Comparison of ENCODE assay signal across 8 cellular contexts in genomic region chr6:142884214-142885035, GRCh38.
DNase-seq lines count a peak whose midpoint lies in the region; ATAC-seq and TF ChIP-seq lines count a peak whose summit lies in the region.

No MANE protein-coding gene starts in this region.

- peak overlapping the region; percentile 93 for H3K4me3 Mint-ChIP-seq in activated naive CD4-positive, alpha-beta T cell treated with anti-CD3 and anti-CD28 coated beads, Interleukin-2, amount 50 U/mL, for 24 hours
- H3K4me3 Mint-ChIP-seq in activated naive CD8-positive, alpha-beta T cell treated with anti-CD3 and anti-CD28 coated beads, Interleukin-2, amount 50 U/mL, for 24 hours, result peak overlapping the region; percentile 84

- H3K36me3 ChIP-seq in tibial nerve, result no peaks in the 10 kb centered on the region

- H3K4me1 ChIP-seq in tibial nerve, result peaks cover 0 to 44% (median 27%) of the 10 kb centered on the region in 4 donors

- peak overlapping the region in 3 of 4 donors; percentile 26 to 79 (median 74) for H3K27ac ChIP-seq in tibial nerve

- H3K9me3 Mint-ChIP-seq in activated naive CD4-positive, alpha-beta T cell treated with anti-CD3 and anti-CD28 coated beads, Interleukin-2, amount 50 U/mL, for 24 hours, result peaks cover 12% of the 10 kb centered on the region
- H3K9me3 Mint-ChIP-seq in activated naive CD8-positive, alpha-beta T cell treated with anti-CD3 and anti-CD28 coated beads, Interleukin-2, amount 50 U/mL, for 24 hours, result peaks cover 4% of the 10 kb centered on the region

- H3K27ac Mint-ChIP-seq in activated naive CD4-positive, alpha-beta T cell treated with anti-CD3 and anti-CD28 coated beads, Interleukin-2, amount 50 U/mL, for 24 hours, result peak overlapping the region; percentile 100
- H3K27ac Mint-ChIP-seq in activated naive CD8-positive, alpha-beta T cell treated with anti-CD3 and anti-CD28 coated beads, Interleukin-2, amount 50 U/mL, for 24 hours, result peak overlapping the region; percentile 94

- no peak for ATAC-seq in activated naive CD8-positive, alpha-beta T cell treated with anti-CD3 and anti-CD28 coated beads, Interleukin-2, amount 50 U/mL, for 24 hours
- no peak for ATAC-seq in HG02852 (IDR thresholded peaks at IDR 0.05; ENCODE audit: unreplicated experiment)

- H3K4me3 ChIP-seq in tibial nerve, result peak overlapping the region in 3 of 4 donors; percentile 15 to 41 (median 22)

- peaks cover 31% of the 10 kb centered on the region for H3K36me3 Mint-ChIP-seq in activated naive CD4-positive, alpha-beta T cell treated with anti-CD3 and anti-CD28 coated beads, Interleukin-2, amount 50 U/mL, for 24 hours
- peaks cover 35% of the 10 kb centered on the region for H3K36me3 Mint-ChIP-seq in activated naive CD8-positive, alpha-beta T cell treated with anti-CD3 and anti-CD28 coated beads, Interleukin-2, amount 50 U/mL, for 24 hours (ENCODE audit: low read depth)

- WGBS in tibial nerve, 2 donors, result 63 to 68% methylated on average over 8 of the region's 8 CpGs

- H3K4me1 Mint-ChIP-seq in activated naive CD4-positive, alpha-beta T cell treated with anti-CD3 and anti-CD28 coated beads, Interleukin-2, amount 50 U/mL, for 24 hours, result peaks cover 91% of the 10 kb centered on the region
- peaks cover 96% of the 10 kb centered on the region for H3K4me1 Mint-ChIP-seq in activated naive CD8-positive, alpha-beta T cell treated with anti-CD3 and anti-CD28 coated beads, Interleukin-2, amount 50 U/mL, for 24 hours

- no peak for TF ChIP-seq CTCF in tibial nerve (IDR thresholded peaks at IDR 0.05)

- H3K27me3 Mint-ChIP-seq in activated naive CD4-positive, alpha-beta T cell treated with anti-CD3 and anti-CD28 coated beads, Interleukin-2, amount 50 U/mL, for 24 hours, result no peaks in the 10 kb centered on the region
- no peaks in the 10 kb centered on the region for H3K27me3 Mint-ChIP-seq in activated naive CD8-positive, alpha-beta T cell treated with anti-CD3 and anti-CD28 coated beads, Interleukin-2, amount 50 U/mL, for 24 hours

- no peak for DNase-seq in activated naive CD4-positive, alpha-beta T cell treated with anti-CD3 and anti-CD28 coated beads, Interleukin-2, amount 50 U/mL, for 16 hours
- DNase-seq in activated naive CD8-positive, alpha-beta T cell treated with anti-CD3 and anti-CD28 coated beads, Interleukin-2, amount 50 U/mL, for 24 hours, result no peak
- DNase-seq in kidney glomerular epithelial cell (lab: John Stamatoyannopoulos, UW), result peak; percentile 46
- DNase-seq in tibial nerve (ENCODE audit: low spot score in 2 of 2), result no peak
- no peak for DNase-seq in NCI-H2029 treated with DMSO at 0.1 percent for 48 hours (lab: John Stamatoyannopoulos, UW)
- no peak for DNase-seq in NOMO-1 (lab: John Stamatoyannopoulos, UW; ENCODE audit: unreplicated experiment in 2 of 2)

- no peaks in the 10 kb centered on the region for H3K9me3 ChIP-seq in tibial nerve

- no peak for TF ChIP-seq POLR2A in tibial nerve (IDR thresholded peaks at IDR 0.05)

- TF ChIP-seq EP300 in tibial nerve (IDR thresholded peaks at IDR 0.05), result no peak

- H3K27me3 ChIP-seq in tibial nerve, result no peaks in the 10 kb centered on the region
